10 cellular contexts compared by ENCODE assay signal in the genomic region with DNA sequence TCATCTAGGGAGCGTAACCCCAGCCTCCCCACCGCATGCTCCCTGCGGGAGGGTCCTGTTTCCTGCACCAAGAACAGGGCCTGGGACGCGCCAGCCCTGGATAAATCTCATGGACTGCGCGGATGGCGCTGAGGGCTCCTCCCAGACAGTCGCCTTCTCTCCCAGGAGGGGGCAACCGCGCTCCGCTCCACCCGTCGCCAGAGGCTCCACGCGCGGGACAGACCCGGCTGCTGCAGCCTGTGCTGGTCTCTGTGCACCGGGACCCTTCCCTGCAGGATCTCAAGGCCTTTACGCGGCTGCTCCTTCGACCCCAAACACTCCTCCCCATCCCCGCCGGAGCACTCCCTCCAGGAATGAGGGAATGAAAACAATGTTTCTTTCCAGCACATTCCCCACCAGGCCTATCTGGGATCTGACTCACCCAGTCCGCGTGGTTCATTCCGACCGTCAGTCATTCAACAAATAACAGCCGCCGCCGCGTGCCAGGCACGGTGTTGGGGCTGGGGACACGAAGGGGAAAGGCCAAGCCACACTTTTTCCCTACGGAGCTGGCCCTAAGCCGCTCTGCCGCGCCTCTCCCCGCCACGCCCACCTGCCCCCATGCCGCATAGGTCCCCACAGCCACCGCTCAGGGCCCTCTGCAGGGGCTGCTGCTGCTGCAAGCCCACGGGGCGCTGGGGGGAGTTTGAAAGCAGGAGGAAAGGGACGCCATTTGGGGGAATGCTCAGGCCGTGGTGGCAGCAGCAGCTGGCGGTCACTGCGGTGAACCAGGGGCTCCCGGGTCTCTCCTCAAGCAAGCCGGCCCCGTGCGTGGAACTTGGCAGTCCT. TPM values are rescaled to one million over a fixed set of nuclear protein-coding genes. Genes with fewer than 3 reads are reported as not detected.
DNase-seq lines count a peak whose midpoint lies in the region; ATAC-seq, FAIRE-seq and TF ChIP-seq lines count a peak whose summit lies in the region.
"Had no signal": no experiment of that assay in that cellular context is flagged by ENCODE, and none has a peak within 500 bp of the region (broad histone marks: within the 10 kb centered on the region; RNA-seq: fewer than 3 reads in every experiment).

No MANE protein-coding gene starts in this region.

- H3K9ac ChIP-seq in endothelial cell of umbilical vein (replicated peaks; ENCODE audit: extremely low read depth, insufficient read depth, low read length) (no peak overlapping the region), Karpas-422 (ENCODE audit: low read length) (no peak overlapping the region)

- H3K4me2 ChIP-seq in endothelial cell of umbilical vein (ENCODE audit: insufficient read depth, low read length) (no peak overlapping the region), Karpas-422 (ENCODE audit: low read depth, low read length, poor library complexity, severe bottlenecking) (no peak overlapping the region)

- peaks cover 8% of the 10 kb centered on the region for H3K4me1 Mint-ChIP-seq in activated CD4-positive, alpha-beta T cell treated with anti-CD3 and anti-CD28 coated beads, Interleukin-2, amount 10 ng/mL, durations not matched to agents 24 days and 14 days
- H3K4me1 Mint-ChIP-seq in activated CD4-positive, alpha-beta T cell treated with anti-CD3 and anti-CD28 coated beads, Interleukin-2, amount 10 ng/mL, durations not matched to agents 7 days and 5 days, result peaks cover 13% of the 10 kb centered on the region

- H3K27ac ChIP-seq in endothelial cell of umbilical vein (ENCODE audit: insufficient read depth, low read depth, low read length) (no peak overlapping the region), lower lobe of right lung (peak overlapping the region; percentile 59), tibial nerve (peak overlapping the region in 1 of 4 donors; percentile 2), Karpas-422 (ENCODE audit: low read length) (no peak overlapping the region)

- peaks cover 76% of the 10 kb centered on the region for H3K27me3 Mint-ChIP-seq in activated CD4-positive, alpha-beta T cell treated with anti-CD3 and anti-CD28 coated beads, Interleukin-2, amount 10 ng/mL, durations not matched to agents 24 days and 14 days
- peaks cover 75% of the 10 kb centered on the region for H3K27me3 Mint-ChIP-seq in activated CD4-positive, alpha-beta T cell treated with anti-CD3 and anti-CD28 coated beads, Interleukin-2, amount 10 ng/mL, durations not matched to agents 7 days and 5 days

- FAIRE-seq in endothelial cell of umbilical vein (lab: Jason Lieb, UNC), result peak; percentile 46

- peak overlapping the region; percentile 60 for H3K27ac Mint-ChIP-seq in activated CD4-positive, alpha-beta T cell treated with anti-CD3 and anti-CD28 coated beads, Interleukin-2, amount 10 ng/mL, durations not matched to agents 24 days and 14 days
- no peak overlapping the region for H3K27ac Mint-ChIP-seq in activated CD4-positive, alpha-beta T cell treated with anti-CD3 and anti-CD28 coated beads, Interleukin-2, amount 10 ng/mL, durations not matched to agents 7 days and 5 days

- intact Hi-C loops in activated CD4-positive, alpha-beta T cell treated with anti-CD3 and anti-CD28 coated beads, Interleukin-2, amount 10 ng/mL, durations not matched to agents 24 days and 14 days (cut with micrococcal nuclease), result loop anchor here (2.0 kb wide), 1 partner anchor 209 kb away; no protein-coding TSS in a partner anchor
- intact Hi-C loops in endothelial cell of umbilical vein (cut with micrococcal nuclease) (loop anchor here (1.0 kb wide), 1 partner anchor 24 kb away; no protein-coding TSS in a partner anchor), lower lobe of right lung (cut with DNase I) (loop anchor here (10.0 kb wide), 1 partner anchor 85 kb away; no protein-coding TSS in a partner anchor)

- TF ChIP-seq CTCF in endothelial cell of umbilical vein (IDR thresholded peaks at IDR 0.05; ENCODE audit: extremely low read depth in 1 of 2, insufficient read depth in 1 of 2, low read depth in 1 of 2, low read length in 2 of 2), result peak; percentile 18 to 43
- peak; percentile 31 for TF ChIP-seq CTCF in lower lobe of right lung (IDR thresholded peaks at IDR 0.05)
- TF ChIP-seq CTCF in tibial nerve (IDR thresholded peaks at IDR 0.05), result peak in 4 of 5 experiments; percentile 15 to 57 (median 30)

- no peaks in the 10 kb centered on the region for H3K36me3 ChIP-seq in endothelial cell of umbilical vein (ENCODE audit: control insufficient read depth in 2 of 2, extremely low read depth in 1 of 2, insufficient read depth in 2 of 2, low read length in 2 of 2)
- no peaks in the 10 kb centered on the region for H3K36me3 ChIP-seq in lower lobe of right lung
- no peaks in the 10 kb centered on the region for H3K36me3 ChIP-seq in tibial nerve
- no peaks in the 10 kb centered on the region for H3K36me3 ChIP-seq in Karpas-422 (ENCODE audit: insufficient read depth, low read length)

- dilution Hi-C loops in endothelial cell of umbilical vein (cut with MboI; ENCODE audit: extremely low pct_ligation_motif_present, low sequenced_read_pairs), result no loop called here

- peak; percentile 64 to 73 for ATAC-seq in lower lobe of right lung

- peaks cover 12% of the 10 kb centered on the region for H3K4me1 ChIP-seq in endothelial cell of umbilical vein (ENCODE audit: control insufficient read depth, extremely low read depth, insufficient read depth, low read length)
- peaks cover 23% of the 10 kb centered on the region for H3K4me1 ChIP-seq in lower lobe of right lung
- peaks cover 0 to 58% (median 17%) of the 10 kb centered on the region in 4 donors for H3K4me1 ChIP-seq in tibial nerve
- H3K4me1 ChIP-seq in Karpas-422 (ENCODE audit: low read length), result no peaks in the 10 kb centered on the region

- CTCF ChIA-PET in activated CD4-positive, alpha-beta T cell treated with anti-CD3 and anti-CD28 coated beads, Interleukin-2, amount 10 ng/mL, durations not matched to agents 7 days and 5 days (lab: Charles Lee), result interaction anchor here (0.9 to 1.6 kb wide), 3 partner anchors 22 to 87 kb away, joined by 3 to 4 read pairs (median 4); no protein-coding TSS in a partner anchor
- CTCF ChIA-PET in endothelial cell of umbilical vein (lab: Charles Lee), result interaction anchor here (0.9 to 3.8 kb wide), 6 partner anchors 26 to 208 kb away, joined by 3 to 94 read pairs (median 29); no protein-coding TSS in a partner anchor

- H3K79me2 ChIP-seq in endothelial cell of umbilical vein (ENCODE audit: control insufficient read depth, insufficient read depth, low read length) (no peaks in the 10 kb centered on the region), Karpas-422 (ENCODE audit: low read length) (no peaks in the 10 kb centered on the region)

- TF ChIP-seq EP300 in tibial nerve (IDR thresholded peaks at IDR 0.05), result peak in 1 of 2 donors; percentile 29

- H3K27me3 ChIP-seq in endothelial cell of umbilical vein (ENCODE audit: control insufficient read depth in 2 of 2, insufficient read depth in 2 of 2, low read length in 2 of 2), result peaks cover 62 to 65% of the 10 kb centered on the region in 2 experiments
- peaks cover 72% of the 10 kb centered on the region for H3K27me3 ChIP-seq in lower lobe of right lung (ENCODE audit: low read depth)
- peaks cover 0 to 80% of the 10 kb centered on the region in 2 donors for H3K27me3 ChIP-seq in tibial nerve
- H3K27me3 ChIP-seq in Karpas-422 (ENCODE audit: low read length), result no peaks in the 10 kb centered on the region

- POLR2A ChIA-PET in activated CD4-positive, alpha-beta T cell treated with anti-CD3 and anti-CD28 coated beads, Interleukin-2, amount 10 ng/mL, durations not matched to agents 7 days and 5 days (lab: Charles Lee), result no interaction called here
- POLR2A ChIA-PET in endothelial cell of umbilical vein (lab: Charles Lee), result interaction anchor here (0.7 kb wide), 1 partner anchor 8 kb away, joined by 3 read pairs; no protein-coding TSS in a partner anchor

- peak; percentile 65 for DNase-seq in activated CD4-positive, alpha-beta T cell treated with anti-CD3 and anti-CD28 coated beads, Interleukin-2, amount 10 ng/mL, durations not matched to agents 24 days and 14 days
- no peak for DNase-seq in activated CD4-positive, alpha-beta T cell treated with anti-CD3 and anti-CD28 coated beads, Interleukin-2, amount 10 ng/mL, durations not matched to agents 7 days and 5 days
- peak; percentile 25 for DNase-seq in endothelial cell of umbilical vein (ENCODE audit: low read depth, low spot score)
- DNase-seq in lower lobe of right lung, result peak; percentile 65
- peak; percentile 33 to 50 for DNase-seq in tibial nerve (ENCODE audit: low spot score in 2 of 2)
- DNase-seq in Karpas-422, result no peak
- no peak for DNase-seq in NCI-H1694 (lab: John Stamatoyannopoulos, UW)
- no peak for DNase-seq in SIG-M5 treated with dmso at 0.1 percent for 504 hours (lab: John Stamatoyannopoulos, UW; ENCODE audit: unreplicated experiment)
- DNase-seq: NCI-H526 treated with DMSO at 0.1 percent for 48 hours had no signal

- no peaks in the 10 kb centered on the region for H3K9me3 Mint-ChIP-seq in activated CD4-positive, alpha-beta T cell treated with anti-CD3 and anti-CD28 coated beads, Interleukin-2, amount 10 ng/mL, durations not matched to agents 24 days and 14 days
- no peaks in the 10 kb centered on the region for H3K9me3 Mint-ChIP-seq in activated CD4-positive, alpha-beta T cell treated with anti-CD3 and anti-CD28 coated beads, Interleukin-2, amount 10 ng/mL, durations not matched to agents 7 days and 5 days
- H3K9me3 Mint-ChIP-seq: activated naive CD4-positive, alpha-beta T cell treated with anti-CD3 and anti-CD28 coated beads, Interleukin-2, amount 50 U/mL, for 24 hours had no signal

- H4K20me1 ChIP-seq in endothelial cell of umbilical vein (replicated peaks; ENCODE audit: control insufficient read depth, extremely low read depth, insufficient read depth, low read length), result no peaks in the 10 kb centered on the region
- H4K20me1 ChIP-seq in Karpas-422 (ENCODE audit: insufficient read depth, low read depth, low read length), result peaks cover 5% of the 10 kb centered on the region; the same call in 1 of the 2 replicates

- no peak overlapping the region for H3K4me3 ChIP-seq in endothelial cell of umbilical vein (replicated peaks in 1 of 3; ENCODE audit: insufficient read depth in 1 of 3, low read depth in 1 of 3, low read length in 3 of 3)
- H3K4me3 ChIP-seq in lower lobe of right lung, result peak overlapping the region; percentile 34
- peak overlapping the region in 1 of 4 donors; percentile 29 for H3K4me3 ChIP-seq in tibial nerve
- H3K4me3 ChIP-seq in Karpas-422 (ENCODE audit: low read length), result no peak overlapping the region

- H3K9me2 ChIP-seq in Karpas-422 (replicated peaks; ENCODE audit: insufficient read depth, low read length), result no peaks in the 10 kb centered on the region

- H3K4me3 Mint-ChIP-seq in activated CD4-positive, alpha-beta T cell treated with anti-CD3 and anti-CD28 coated beads, Interleukin-2, amount 10 ng/mL, durations not matched to agents 24 days and 14 days, result no peak overlapping the region
- no peak overlapping the region for H3K4me3 Mint-ChIP-seq in activated CD4-positive, alpha-beta T cell treated with anti-CD3 and anti-CD28 coated beads, Interleukin-2, amount 10 ng/mL, durations not matched to agents 7 days and 5 days
- H3K4me3 Mint-ChIP-seq: activated naive CD4-positive, alpha-beta T cell treated with anti-CD3 and anti-CD28 coated beads, Interleukin-2, amount 50 U/mL, for 24 hours had no signal

- WGBS in tibial nerve, 2 donors, result 7 to 11% methylated on average over 38 to 46 of the region's 52 CpGs

- H3K9me3 ChIP-seq in endothelial cell of umbilical vein (replicated peaks; ENCODE audit: control insufficient read depth, insufficient read depth, low read length), result no peaks in the 10 kb centered on the region
- H3K9me3 ChIP-seq in lower lobe of right lung, result no peaks in the 10 kb centered on the region
- H3K9me3 ChIP-seq in tibial nerve, result no peaks in the 10 kb centered on the region
- H3K9me3 ChIP-seq in Karpas-422 (ENCODE audit: low read length), result no peaks in the 10 kb centered on the region

- no peaks in the 10 kb centered on the region for H3K36me3 Mint-ChIP-seq in activated CD4-positive, alpha-beta T cell treated with anti-CD3 and anti-CD28 coated beads, Interleukin-2, amount 10 ng/mL, durations not matched to agents 24 days and 14 days (ENCODE audit: low read depth)
- H3K36me3 Mint-ChIP-seq in activated CD4-positive, alpha-beta T cell treated with anti-CD3 and anti-CD28 coated beads, Interleukin-2, amount 10 ng/mL, durations not matched to agents 7 days and 5 days (ENCODE audit: low read depth), result peaks cover 1% of the 10 kb centered on the region
- H3K36me3 Mint-ChIP-seq: activated naive CD4-positive, alpha-beta T cell treated with anti-CD3 and anti-CD28 coated beads, Interleukin-2, amount 50 U/mL, for 24 hours had no signal

- no peaks in the 10 kb centered on the region for H3K9me1 ChIP-seq in endothelial cell of umbilical vein (replicated peaks; ENCODE audit: control insufficient read depth, extremely low read depth, insufficient read depth, low read length)

- no peak overlapping the region for H2AFZ ChIP-seq in endothelial cell of umbilical vein (ENCODE audit: low read depth, low read length)
- H2AFZ ChIP-seq in Karpas-422 (ENCODE audit: low read length), result no peak overlapping the region

- BruUV-seq in endothelial cell of umbilical vein (replicated peaks; lab: Mats Ljungman, UMichigan), result no TSS peak

- TF ChIP-seq POLR2A in endothelial cell of umbilical vein (IDR thresholded peaks at IDR 0.05; ENCODE audit: low read depth, low read length) (no peak), tibial nerve (IDR thresholded peaks at IDR 0.05) (no peak)

RNA-seq across cellular contexts. Expression of a gene that starts 6.0 kb away (rescaled TPM):
- total RNA-seq in activated CD4-positive, alpha-beta T cell treated with anti-CD3 and anti-CD28 coated beads, Interleukin-2, amount 10 ng/mL, durations not matched to agents 24 days and 14 days, result not detected in 2 replicates
- total RNA-seq in activated CD4-positive, alpha-beta T cell treated with anti-CD3 and anti-CD28 coated beads, Interleukin-2, amount 10 ng/mL, durations not matched to agents 7 days and 5 days, result under 1 TPM; 0.06 to 0.07 TPM
- total RNA-seq in endothelial cell of umbilical vein, result 0.11 TPM in 1 of 2 replicates, not detected in the other
- 0.02 TPM in 1 of 2 replicates, not detected in the other for polyA plus RNA-seq in endothelial cell of umbilical vein
- polyA plus RNA-seq in endothelial cell of umbilical vein (2011; cell fraction: cytosol; rRNA removed), result not detected in 2 replicates
- not detected in 2 replicates for polyA plus RNA-seq in endothelial cell of umbilical vein (2011; cell fraction: nucleus; rRNA removed)
- polyA plus RNA-seq in endothelial cell of umbilical vein (2012), result 0.04 TPM in 1 of 2 replicates, not detected in the other
- polyA minus RNA-seq in endothelial cell of umbilical vein, result not detected in 2 replicates
- not detected for polyA minus RNA-seq in endothelial cell of umbilical vein (2011; cell fraction: cytosol; rRNA and poly(A)+ RNA removed)
- not detected in 2 replicates for polyA minus RNA-seq in endothelial cell of umbilical vein (2011; cell fraction: nucleus; rRNA and poly(A)+ RNA removed)
- total RNA-seq in lower lobe of right lung, result 1.5 TPM
- total RNA-seq in tibial nerve, result 1 to 10 TPM; 3.1 to 4.2 (median 3.7) TPM
- total RNA-seq in Karpas-422 (2014; rRNA removed; shearing (Covaris generic); ENCODE audit: low replicate concordance), result not detected in 2 replicates

RNA-seq across cellular contexts. Expression of a gene that starts 18.3 kb away (rescaled TPM):
- not detected in 2 replicates for total RNA-seq in activated CD4-positive, alpha-beta T cell treated with anti-CD3 and anti-CD28 coated beads, Interleukin-2, amount 10 ng/mL, durations not matched to agents 24 days and 14 days
- not detected for total RNA-seq in activated CD4-positive, alpha-beta T cell treated with anti-CD3 and anti-CD28 coated beads, Interleukin-2, amount 10 ng/mL, durations not matched to agents 7 days and 5 days
- total RNA-seq in endothelial cell of umbilical vein (0.16 and 0.27 TPM in 2 replicates), lower lobe of right lung (1.5 TPM), tibial nerve (1 to 10 TPM in 3 of 4 donors, under 1 TPM in 1; 0.90 to 7.4 (median 3.4) TPM)
- 0.08 and 0.25 TPM in 2 replicates for polyA plus RNA-seq in endothelial cell of umbilical vein
- polyA plus RNA-seq in endothelial cell of umbilical vein (2011; cell fraction: cytosol; rRNA removed), result 0.12 and 0.20 TPM in 2 replicates
- polyA plus RNA-seq in endothelial cell of umbilical vein (2011; cell fraction: nucleus; rRNA removed), result 0.06 and 0.07 TPM in 2 replicates
- 6.2 and 10.0 TPM in 2 replicates for polyA plus RNA-seq in endothelial cell of umbilical vein (2012)
- polyA minus RNA-seq in endothelial cell of umbilical vein, result 0.07 and 0.13 TPM in 2 replicates
- not detected for polyA minus RNA-seq in endothelial cell of umbilical vein (2011; cell fraction: cytosol; rRNA and poly(A)+ RNA removed)
- not detected in 2 replicates for polyA minus RNA-seq in endothelial cell of umbilical vein (2011; cell fraction: nucleus; rRNA and poly(A)+ RNA removed)
- not detected in 2 replicates for total RNA-seq in Karpas-422 (2014; rRNA removed; shearing (Covaris generic); ENCODE audit: low replicate concordance)

Comparison
In these comparisons a context has a peak if more than half of its experiments do, and no peak if none do; other contexts are left out.
1. DNase-seq: peak in activated CD4-positive, alpha-beta T cell treated with anti-CD3 and anti-CD28 coated beads, Interleukin-2, amount 10 ng/mL, durations not matched to agents 24 days and 14 days (single experiment), endothelial cell of umbilical vein (single experiment), lower lobe of right lung (single experiment) and tibial nerve (2 of 2); none in activated CD4-positive, alpha-beta T cell treated with anti-CD3 and anti-CD28 coated beads, Interleukin-2, amount 10 ng/mL, durations not matched to agents 7 days and 5 days (single experiment), Karpas-422 (single experiment), NCI-H1694 (single experiment) and SIG-M5 treated with dmso at 0.1 percent for 504 hours (single experiment).
2. Peak in every context shown above with its lines, with median percentiles within 50 percentile points of each other: CTCF ChIP-seq.